ENCODE assay signal across 35 cellular contexts in the genomic region with DNA sequence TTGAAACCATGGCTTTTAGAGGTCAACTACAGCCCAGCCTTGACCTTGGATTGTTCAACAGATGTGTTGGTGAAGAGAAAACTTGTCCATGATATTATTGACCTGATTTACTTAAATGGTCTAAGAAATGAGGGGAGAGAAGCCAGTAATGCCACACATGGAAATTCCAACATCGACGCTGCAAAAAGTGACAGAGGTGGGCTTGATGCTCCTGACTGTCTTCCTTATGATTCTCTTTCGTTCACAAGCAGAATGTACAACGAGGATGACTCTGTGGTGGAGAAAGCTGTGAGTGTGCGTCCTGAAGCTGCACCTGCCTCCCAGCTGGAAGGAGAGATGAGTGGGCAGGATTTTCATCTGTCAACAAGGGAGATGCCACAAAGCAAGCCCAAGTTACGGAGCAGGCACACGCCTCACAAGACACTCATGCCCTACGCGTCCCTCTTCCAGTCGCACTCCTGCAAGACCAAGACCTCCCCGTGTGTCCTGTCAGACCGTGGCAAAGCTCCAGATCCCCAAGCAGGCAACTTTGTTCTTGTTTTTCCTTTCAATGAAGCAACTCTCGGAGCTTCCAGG. TPM values are rescaled to one million over a fixed set of nuclear protein-coding genes. Genes with fewer than 3 reads are reported as not detected.
DNase-seq lines count a peak whose midpoint lies in the region; ATAC-seq and TF ChIP-seq lines count a peak whose summit lies in the region.
"Had no signal": no experiment of that assay in that cellular context is flagged by ENCODE, and none has a peak within 500 bp of the region (broad histone marks: within the 10 kb centered on the region; RNA-seq: fewer than 3 reads in every experiment).

No MANE protein-coding gene starts in this region.

- H3K36me3 ChIP-seq in HUES48 (ENCODE audit: control insufficient read depth, insufficient read depth, low read length) (no peaks in the 10 kb centered on the region), right lobe of liver (no peaks in the 10 kb centered on the region)
- H3K36me3 ChIP-seq: BLaER1 treated with 17β-estradiol and CSF1 and Interleukin-3, amounts not matched to agents 10 nM and 100 nM; gastroesophageal sphincter; ovary; Peyer's patch; SJSA1; upper lobe of left lung had no signal

- TF ChIP-seq CTCF in right lobe of liver (IDR thresholded peaks at IDR 0.05) = no peak
- no peak for TF ChIP-seq CTCF in WTC11 (IDR thresholded peaks at IDR 0.05)

- intact Hi-C loops in right lobe of liver (cut with DNase I) = no loop called here

- H3K27me3 Mint-ChIP-seq in WTC11 (ENCODE audit: low read depth) = peaks cover 4% of the 10 kb centered on the region
- H3K27me3 Mint-ChIP-seq: activated naive CD4-positive, alpha-beta T cell treated with anti-CD3 and anti-CD28 coated beads, Interleukin-2, amount 50 U/mL, for 24 hours had no signal

- peaks cover 4% of the 10 kb centered on the region for H3K9me3 Mint-ChIP-seq in WTC11
- H3K9me3 Mint-ChIP-seq: activated naive CD4-positive, alpha-beta T cell treated with anti-CD3 and anti-CD28 coated beads, Interleukin-2, amount 50 U/mL, for 24 hours; activated T-helper 2 cell treated with anti-CD3 and anti-CD28 coated beads, Interferon-gamma antibody, Interleukin-2, Interleukin-4, amounts not matched to agents 10 μg/mL and 5 μg/mL and 100 μg/mL, durations not matched to agents 14 hours and 24 hours and 36 hours had no signal

- no peak overlapping the region for H3K9ac ChIP-seq in HUES48 (ENCODE audit: low read depth, low read length)
- H3K9ac ChIP-seq: BLaER1 treated with 17β-estradiol and CSF1 and Interleukin-3, amounts not matched to agents 10 nM and 100 nM had no signal

- no peaks in the 10 kb centered on the region for H3K36me3 Mint-ChIP-seq in WTC11
- H3K36me3 Mint-ChIP-seq: brain; stimulated activated memory B cell treated with anti-CD40 and anti-IgM and Interleukin-4, amounts not matched to agents 10 μg/mL and 1 μg/mL and 100 μg/mL, for 72 hours had no signal

- peaks cover 9% of the 10 kb centered on the region for H3K4me1 Mint-ChIP-seq in WTC11
- H3K4me1 Mint-ChIP-seq: activated naive CD4-positive, alpha-beta T cell treated with anti-CD3 and anti-CD28 coated beads, Interleukin-2, amount 50 U/mL, for 24 hours; nephron; stimulated activated memory B cell treated with anti-CD40 and anti-IgM and Interleukin-4, amounts not matched to agents 10 μg/mL and 1 μg/mL and 100 μg/mL, for 72 hours had no signal

- DNase-seq in NCI-H2029 (lab: John Stamatoyannopoulos, UW) = peak; percentile 27
- peak; percentile 88 for DNase-seq in NCI-H748 (lab: John Stamatoyannopoulos, UW; ENCODE audit: unreplicated experiment)
- DNase-seq in right lobe of liver = no peak
- no peak for DNase-seq in NCI-H2227 (lab: John Stamatoyannopoulos, UW; ENCODE audit: unreplicated experiment)
- DNase-seq in WTC11 (ENCODE audit: low spot score) = no peak
- DNase-seq in epidermal melanocyte (ENCODE audit: insufficient read length, low spot score) = no peak
- DNase-seq: activated CD4-positive, alpha-beta T cell treated with anti-CD3 and anti-CD28 coated beads for 4 hours; activated CD8-positive, alpha-beta memory T cell treated with anti-CD3 and anti-CD28 coated beads for 24 hours; activated T-cell treated with anti-CD3 and anti-CD28 coated beads for 4 hours; amniotic stem cell; Calu3; DND-41; GF-D8; hypothalamus; Kasumi-1; NCI-H524; ovary; Peyer's patch; substantia nigra; T-helper 9 cell; upper lobe of left lung had no signal

- TF ChIP-seq POLR2A in right lobe of liver (IDR thresholded peaks at IDR 0.05) = no peak

- no peak overlapping the region for H3K4me3 ChIP-seq in HUES48 (ENCODE audit: low read depth, low read length)
- H3K4me3 ChIP-seq in right lobe of liver = no peak overlapping the region
- H3K4me3 ChIP-seq: BLaER1 treated with 17β-estradiol and CSF1 and Interleukin-3, amounts not matched to agents 10 nM and 100 nM; gastroesophageal sphincter; ovary; Peyer's patch; SJSA1; skin epidermis; upper lobe of left lung had no signal

- peak overlapping the region; percentile 8 for H3K27ac ChIP-seq in HUES48 (ENCODE audit: low read depth, low read length)
- H3K27ac ChIP-seq in right lobe of liver = peak overlapping the region in 2 of 3 donors; percentile 69 to 75
- H3K27ac ChIP-seq: BLaER1 treated with 17β-estradiol and CSF1 and Interleukin-3, amounts not matched to agents 10 nM and 100 nM; gastroesophageal sphincter; ovary; Peyer's patch; SJSA1; skin epidermis; upper lobe of left lung; VCaP had no signal

- H3K4me1 ChIP-seq in HUES48 (ENCODE audit: control insufficient read depth, insufficient read depth, low read length) (peaks cover 4% of the 10 kb centered on the region; the same call in 1 of the 2 replicates), right lobe of liver (peaks cover 0 to 23% (median 0%) of the 10 kb centered on the region in 4 donors)
- H3K4me1 ChIP-seq: gastroesophageal sphincter, Peyer's patch, upper lobe of left lung had no signal

- no peak overlapping the region for H3K4me3 Mint-ChIP-seq in WTC11
- H3K4me3 Mint-ChIP-seq: activated naive CD4-positive, alpha-beta T cell treated with anti-CD3 and anti-CD28 coated beads, Interleukin-2, amount 50 U/mL, for 24 hours; brain; nephron; stimulated activated memory B cell treated with anti-CD40 and anti-IgM and Interleukin-4, amounts not matched to agents 10 μg/mL and 1 μg/mL and 100 μg/mL, for 72 hours had no signal

- ATAC-seq in right lobe of liver (no peak), WTC11 (no peak)
- ATAC-seq: gastroesophageal sphincter; stimulated activated memory B cell treated with anti-CD40 and anti-IgM and Interleukin-4, amounts not matched to agents 10 μg/mL and 1 μg/mL and 100 μg/mL, for 72 hours had no signal

- no peak overlapping the region for H3K27ac Mint-ChIP-seq in WTC11
- H3K27ac Mint-ChIP-seq: activated naive CD4-positive, alpha-beta T cell treated with anti-CD3 and anti-CD28 coated beads, Interleukin-2, amount 50 U/mL, for 24 hours; activated T-helper 2 cell treated with anti-CD3 and anti-CD28 coated beads, Interferon-gamma antibody, Interleukin-2, Interleukin-4, amounts not matched to agents 10 μg/mL and 5 μg/mL and 100 μg/mL, durations not matched to agents 14 hours and 24 hours and 36 hours; nephron; stimulated activated memory B cell treated with anti-CD40 and anti-IgM and Interleukin-4, amounts not matched to agents 10 μg/mL and 1 μg/mL and 100 μg/mL, for 72 hours had no signal

- POLR2A ChIA-PET in WTC11 (lab: Charles Lee) = no interaction called here

- H3K27me3 ChIP-seq in HUES48 (ENCODE audit: control insufficient read depth, insufficient read depth, low read length) (no peaks in the 10 kb centered on the region), right lobe of liver (no peaks in the 10 kb centered on the region)
- H3K27me3 ChIP-seq: ovary, Peyer's patch, upper lobe of left lung had no signal

- H3K9me3 ChIP-seq in HUES48 (ENCODE audit: control insufficient read depth, insufficient read depth, low read length) (no peaks in the 10 kb centered on the region), right lobe of liver (no peaks in the 10 kb centered on the region)
- H3K9me3 ChIP-seq: gastroesophageal sphincter, ovary, Peyer's patch, SJSA1, upper lobe of left lung had no signal

- CTCF ChIA-PET in WTC11 (lab: Charles Lee) = interaction anchor here (1.6 kb wide), 1 partner anchor 10 kb away, joined by 11 read pairs; no protein-coding TSS in a partner anchor

- 68% methylated on average over 8 of the region's 13 CpGs for WGBS in right lobe of liver (ENCODE audit: insufficient coverage, low coverage, low lambda C conversion rate, missing lambda C conversion rate)

TF ChIP-seq in WTC11, 78 proteins besides CTCF, POLR2A, EP300 and RAD21:
- TF ChIP-seq, protein P1, sequence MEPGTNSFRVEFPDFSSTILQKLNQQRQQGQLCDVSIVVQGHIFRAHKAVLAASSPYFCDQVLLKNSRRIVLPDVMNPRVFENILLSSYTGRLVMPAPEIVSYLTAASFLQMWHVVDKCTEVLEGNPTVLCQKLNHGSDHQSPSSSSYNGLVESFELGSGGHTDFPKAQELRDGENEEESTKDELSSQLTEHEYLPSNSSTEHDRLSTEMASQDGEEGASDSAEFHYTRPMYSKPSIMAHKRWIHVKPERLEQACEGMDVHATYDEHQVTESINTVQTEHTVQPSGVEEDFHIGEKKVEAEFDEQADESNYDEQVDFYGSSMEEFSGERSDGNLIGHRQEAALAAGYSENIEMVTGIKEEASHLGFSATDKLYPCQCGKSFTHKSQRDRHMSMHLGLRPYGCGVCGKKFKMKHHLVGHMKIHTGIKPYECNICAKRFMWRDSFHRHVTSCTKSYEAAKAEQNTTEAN (CRISPR knock-in tag; IDR thresholded peaks at IDR 0.05) = no peak
- TF ChIP-seq, protein P2, sequence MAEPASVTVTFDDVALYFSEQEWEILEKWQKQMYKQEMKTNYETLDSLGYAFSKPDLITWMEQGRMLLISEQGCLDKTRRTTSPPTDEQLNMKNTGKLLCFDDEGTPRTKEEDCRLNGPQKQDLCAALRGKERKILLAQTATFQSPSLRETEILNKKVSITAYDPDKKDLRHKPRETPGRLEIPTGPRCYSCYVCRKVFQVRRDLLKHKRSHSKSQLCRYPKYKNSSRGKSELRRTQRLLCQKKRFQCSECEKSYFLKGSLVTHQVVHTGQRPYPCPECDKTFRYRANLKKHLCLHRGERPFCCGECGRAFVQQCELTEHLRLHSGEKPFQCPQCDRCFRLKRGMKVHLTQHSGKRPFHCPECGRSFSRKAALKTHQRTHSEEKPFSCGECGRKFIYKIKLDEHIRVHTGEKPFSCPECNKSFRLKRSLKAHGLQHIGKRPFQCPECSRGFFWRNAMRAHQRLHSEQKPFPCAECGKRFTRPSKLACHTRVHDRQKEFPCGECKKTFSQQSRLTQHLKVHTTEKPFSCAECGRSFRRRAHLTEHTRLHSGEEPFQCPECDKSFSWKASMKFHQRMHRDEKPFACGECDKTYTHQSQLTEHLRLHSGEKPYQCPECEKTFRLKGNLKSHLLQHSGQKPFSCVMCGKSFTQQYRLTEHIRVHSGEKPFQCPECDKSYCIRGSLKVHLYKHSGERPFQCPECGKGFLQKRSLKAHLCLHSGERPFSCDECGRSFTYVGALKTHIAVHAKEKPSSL (CRISPR knock-in tag; conservative IDR thresholded peaks at IDR 0.05) = no peak
- TF ChIP-seq GABPB1 (CRISPR knock-in tag; IDR thresholded peaks at IDR 0.05) = no peak
- TF ChIP-seq TEAD1 (CRISPR knock-in tag; IDR thresholded peaks at IDR 0.05) = no peak
- TF ChIP-seq SMAD4 (CRISPR knock-in tag; IDR thresholded peaks at IDR 0.05) = no peak
- TF ChIP-seq NR2C2 (CRISPR knock-in tag; IDR thresholded peaks at IDR 0.05) = no peak
- TF ChIP-seq, protein P3, sequence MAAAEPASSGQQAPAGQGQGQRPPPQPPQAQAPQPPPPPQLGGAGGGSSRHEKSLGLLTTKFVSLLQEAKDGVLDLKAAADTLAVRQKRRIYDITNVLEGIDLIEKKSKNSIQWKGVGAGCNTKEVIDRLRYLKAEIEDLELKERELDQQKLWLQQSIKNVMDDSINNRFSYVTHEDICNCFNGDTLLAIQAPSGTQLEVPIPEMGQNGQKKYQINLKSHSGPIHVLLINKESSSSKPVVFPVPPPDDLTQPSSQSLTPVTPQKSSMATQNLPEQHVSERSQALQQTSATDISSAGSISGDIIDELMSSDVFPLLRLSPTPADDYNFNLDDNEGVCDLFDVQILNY (CRISPR knock-in tag; IDR thresholded peaks at IDR 0.05) = no peak

RNA-seq across cellular contexts. Expression of a gene that starts 16.2 kb away (rescaled TPM):
- not detected for total RNA-seq in right lobe of liver
- not detected in 3 replicates for total RNA-seq in WTC11 (2021)
- total RNA-seq: activated T-helper 2 cell treated with anti-CD3 and anti-CD28 coated beads, Interferon-gamma antibody, Interleukin-2, Interleukin-4, amounts not matched to agents 10 μg/mL and 5 μg/mL and 100 μg/mL, durations not matched to agents 14 hours and 24 hours and 36 hours; Calu3; chondrocyte; fibroblast of lung; gastroesophageal sphincter; ovary; Peyer's patch; renal cortical epithelial cell; SJSA1; upper lobe of left lung had no signal

RNA-seq across cellular contexts. Expression of a gene that starts 50.0 kb away (rescaled TPM):
- total RNA-seq in right lobe of liver (10 to 100 TPM in 1 of 6 experiments, 1 to 10 TPM in 5; 1.4 to 15.8 (median 4.9) TPM), WTC11 (2021) (0.70 to 3.1 TPM (median 1.8 TPM) in 3 replicates)
- total RNA-seq: activated T-helper 2 cell treated with anti-CD3 and anti-CD28 coated beads, Interferon-gamma antibody, Interleukin-2, Interleukin-4, amounts not matched to agents 10 μg/mL and 5 μg/mL and 100 μg/mL, durations not matched to agents 14 hours and 24 hours and 36 hours; Calu3; chondrocyte; fibroblast of lung; gastroesophageal sphincter; renal cortical epithelial cell; SJSA1; upper lobe of left lung had no signal

Comparison
In these comparisons a context has a peak if more than half of its experiments do, and no peak if none do; other contexts are left out.
1. DNase-seq: peak in NCI-H2029 (single experiment) and NCI-H748 (single experiment); none in right lobe of liver (0 of 3), NCI-H2227 (single experiment), WTC11 (single experiment) and epidermal melanocyte (single experiment).